ENCODE assay signal across 11 cellular contexts in the genomic region with DNA sequence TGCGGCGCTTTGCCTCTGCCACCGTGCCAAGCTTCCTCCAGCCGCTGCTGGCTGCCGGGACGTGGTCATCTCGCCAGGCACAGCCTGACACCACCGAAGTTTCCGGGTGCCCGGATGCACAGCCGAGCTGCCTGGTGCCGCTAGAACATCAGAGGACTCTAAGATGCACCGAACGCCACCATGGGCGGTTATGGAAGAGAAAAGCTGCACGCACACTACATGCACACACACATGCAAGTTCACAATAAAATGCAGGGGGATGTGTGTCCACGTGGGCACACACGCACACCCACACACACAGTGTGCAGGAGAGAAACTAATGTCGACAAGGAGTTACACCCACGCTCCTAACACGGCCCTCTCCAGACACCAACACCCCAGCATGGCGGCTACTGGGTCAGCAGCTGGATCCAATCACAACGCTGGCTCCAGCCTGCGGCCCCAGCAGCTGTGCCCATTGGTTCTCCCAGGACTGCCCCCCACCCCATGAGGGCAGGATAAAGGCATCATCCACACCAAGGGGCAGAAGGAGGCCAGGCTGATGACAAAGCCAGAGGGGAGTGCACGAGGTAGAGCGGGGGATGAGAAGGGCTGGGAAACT.
A peak's percentile ranks its signal among the peaks of the same experiment; 100 is the strongest.
DNase-seq lines count a peak whose midpoint lies in the region; ATAC-seq, FAIRE-seq and TF ChIP-seq lines count a peak whose summit lies in the region.
"Had no signal": no experiment of that assay in that cellular context is flagged by ENCODE, and none has a peak within 500 bp of the region (broad histone marks: within the 10 kb centered on the region; RNA-seq: fewer than 3 reads in every experiment).

No MANE protein-coding gene starts in this region.

- H3K9me3 ChIP-seq in H1 (ENCODE audit: insufficient read depth in 2 of 2, low read depth in 1 of 2, low read length in 1 of 2) (no peaks in the 10 kb centered on the region), vagina (no peaks in the 10 kb centered on the region)

- H2BK15ac ChIP-seq in H1 (ENCODE audit: low read length), result no peak overlapping the region; the same call in 1 of the 2 replicates

- ATAC-seq in activated T-cell treated with anti-CD3 and anti-CD28 coated beads, Interleukin-2, amount 50 U/mL, for 72 hours (replicated peaks in 1 of 2), result peak; percentile 36 to 44

- H3K23ac ChIP-seq in H1 (ENCODE audit: insufficient read length), result no peak overlapping the region

- H3K4ac ChIP-seq in H1 (replicated peaks; ENCODE audit: insufficient read length, low read depth, low read length), result no peak overlapping the region

- H3K9me3 Mint-ChIP-seq in activated T-cell treated with anti-CD3 and anti-CD28 coated beads, Interleukin-2, amount 50 U/mL, for 72 hours, result no peaks in the 10 kb centered on the region
- no peaks in the 10 kb centered on the region for H3K9me3 Mint-ChIP-seq in stimulated activated naive CD8-positive, alpha-beta T cell treated with anti-CD3 and anti-CD28 coated beads, Interleukin-15, Interleukin-2, amounts not matched to agents 100 ng/mL and 50 ng/mL, for 24 hours
- no peaks in the 10 kb centered on the region for H3K9me3 Mint-ChIP-seq in CD14-positive monocyte

- no peak overlapping the region for H3K4me2 ChIP-seq in H1 (ENCODE audit: insufficient read depth in 1 of 2, low read depth in 2 of 2, low read length in 2 of 2)

- H3K4me1 Mint-ChIP-seq in activated T-cell treated with anti-CD3 and anti-CD28 coated beads, Interleukin-2, amount 50 U/mL, for 72 hours (ENCODE audit: low read depth), result peaks cover 95% of the 10 kb centered on the region
- peaks cover 97% of the 10 kb centered on the region for H3K4me1 Mint-ChIP-seq in stimulated activated naive CD8-positive, alpha-beta T cell treated with anti-CD3 and anti-CD28 coated beads, Interleukin-15, Interleukin-2, amounts not matched to agents 100 ng/mL and 50 ng/mL, for 24 hours (ENCODE audit: low read depth)
- H3K4me1 Mint-ChIP-seq in CD14-positive monocyte, result peaks cover 9% of the 10 kb centered on the region

- intact Hi-C loops in CD14-positive monocyte (cut with micrococcal nuclease), result no loop called here
- intact Hi-C loops in vagina (cut with DNase I), result no loop called here

- H3K36me3 Mint-ChIP-seq in activated T-cell treated with anti-CD3 and anti-CD28 coated beads, Interleukin-2, amount 50 U/mL, for 72 hours (ENCODE audit: insufficient read depth in 2 of 2), result peaks cover 4 to 6% of the 10 kb centered on the region in 2 donors
- H3K36me3 Mint-ChIP-seq in stimulated activated naive CD8-positive, alpha-beta T cell treated with anti-CD3 and anti-CD28 coated beads, Interleukin-15, Interleukin-2, amounts not matched to agents 100 ng/mL and 50 ng/mL, for 24 hours (ENCODE audit: low read depth), result peaks cover 14% of the 10 kb centered on the region
- H3K36me3 Mint-ChIP-seq in CD14-positive monocyte, result no peaks in the 10 kb centered on the region

- no peak overlapping the region for H2AFZ ChIP-seq in H1 (ENCODE audit: low read length)

- H3K56ac ChIP-seq in H1 (replicated peaks; ENCODE audit: insufficient read length, low read depth, low read length), result no peak overlapping the region

- DNase-seq in NCI-H1436 (lab: John Stamatoyannopoulos, UW), result peak; percentile 32
- no peak for DNase-seq in NCI-H1436 treated with DMSO at 0.1 percent for 48 hours (lab: John Stamatoyannopoulos, UW)
- DNase-seq in activated T-cell treated with anti-CD3 and anti-CD28 coated beads, Interleukin-2, amount 50 U/mL, for 72 hours, result peak; percentile 67
- no peak for DNase-seq in H1 (ENCODE audit: low read depth in 1 of 2, low spot score in 2 of 2)
- DNase-seq in CD14-positive monocyte (ENCODE audit: low spot score), result no peak
- no peak for DNase-seq in vagina (ENCODE audit: extremely low spot score in 2 of 2)
- DNase-seq in NCI-H510A (lab: John Stamatoyannopoulos, UW), result no peak
- DNase-seq: DMS79, NCI-H1105 had no signal

- H3K14ac ChIP-seq in H1 (ENCODE audit: insufficient read length), result no peak overlapping the region

- H3K9ac ChIP-seq in H1 (replicated peaks in 1 of 4; ENCODE audit: extremely low read depth in 1 of 4, low read depth in 3 of 4, low read length in 3 of 4), result no peak overlapping the region

- H3K36me3 ChIP-seq in H1 (ENCODE audit: control insufficient read depth in 2 of 4, insufficient read depth in 4 of 4, low read length in 3 of 4) (no peaks in the 10 kb centered on the region), vagina (no peaks in the 10 kb centered on the region)

- TF ChIP-seq EP300 in H1 (IDR thresholded peaks at IDR 0.05; ENCODE audit: borderline replicate concordance in 1 of 2, low read depth in 2 of 2, low read length in 2 of 2), result no peak

- H4K8ac ChIP-seq in H1 (ENCODE audit: extremely low read depth, insufficient read depth, low read length), result no peak overlapping the region; the same call in 1 of the 2 replicates

- H2AK5ac ChIP-seq in H1 (ENCODE audit: low read depth, low read length), result peak overlapping the region; percentile 88; the same call in 1 of the 2 replicates

- H3K4me1 ChIP-seq in H1 (replicated peaks in 1 of 4; ENCODE audit: control insufficient read depth in 3 of 4, insufficient read depth in 4 of 4, low read length in 3 of 4) (peaks cover 5 to 21% (median 13%) of the 10 kb centered on the region in 4 experiments), vagina (peaks cover 12% of the 10 kb centered on the region)

- TF ChIP-seq CTCF in H1 (IDR thresholded peaks at IDR 0.05; ENCODE audit: control extremely low read depth in 1 of 3, insufficient read depth in 1 of 3, low read depth in 1 of 3, low read length in 3 of 3) (no peak), CD14-positive monocyte (IDR thresholded peaks at IDR 0.05) (no peak), vagina (IDR thresholded peaks at IDR 0.05) (no peak)

- FAIRE-seq in H1 (lab: Jason Lieb, UNC), result no peak

- peak overlapping the region; percentile 90; the same call in 1 of the 2 replicates for H2BK12ac ChIP-seq in H1 (ENCODE audit: low read depth, low read length)

- H3K27ac ChIP-seq in H1 (ENCODE audit: low read depth, low read length) (no peak overlapping the region), vagina (no peak overlapping the region)
- H3K27ac ChIP-seq: 22Rv1 had no signal

- TF ChIP-seq RAD21 in H1 (IDR thresholded peaks at IDR 0.05 in 1 of 2, conservative IDR thresholded peaks at IDR 0.05 in 1 of 2; ENCODE audit: low read depth in 2 of 2, low read length in 2 of 2), result no peak

- no peak overlapping the region for H2BK120ac ChIP-seq in H1 (replicated peaks; ENCODE audit: low read depth, low read length)

- H3K79me1 ChIP-seq in H1 (ENCODE audit: low read depth, low read length), result peaks cover 1% of the 10 kb centered on the region

- H3K27ac Mint-ChIP-seq in activated T-cell treated with anti-CD3 and anti-CD28 coated beads, Interleukin-2, amount 50 U/mL, for 72 hours, result peak overlapping the region; percentile 98
- H3K27ac Mint-ChIP-seq in stimulated activated naive CD8-positive, alpha-beta T cell treated with anti-CD3 and anti-CD28 coated beads, Interleukin-15, Interleukin-2, amounts not matched to agents 100 ng/mL and 50 ng/mL, for 24 hours, result peak overlapping the region; percentile 96
- no peak overlapping the region for H3K27ac Mint-ChIP-seq in CD14-positive monocyte

- no peak overlapping the region for H2BK20ac ChIP-seq in H1 (ENCODE audit: low read length)

- H3K4me3 Mint-ChIP-seq in activated T-cell treated with anti-CD3 and anti-CD28 coated beads, Interleukin-2, amount 50 U/mL, for 72 hours, result peak overlapping the region; percentile 96 to 98
- peak overlapping the region; percentile 80 for H3K4me3 Mint-ChIP-seq in stimulated activated naive CD8-positive, alpha-beta T cell treated with anti-CD3 and anti-CD28 coated beads, Interleukin-15, Interleukin-2, amounts not matched to agents 100 ng/mL and 50 ng/mL, for 24 hours
- H3K4me3 Mint-ChIP-seq in CD14-positive monocyte, result no peak overlapping the region

- H4K91ac ChIP-seq in H1 (replicated peaks; ENCODE audit: insufficient read length, low read length), result no peak overlapping the region

- CTCF ChIA-PET in H1 (lab: Charles Lee; ENCODE audit: partially characterized antibody), result interaction anchor here (0.9 to 4.3 kb wide), 24 partner anchors 10 to 584 kb away, joined by 3 to 34 read pairs (median 5); no protein-coding TSS in a partner anchor

- no peak overlapping the region for H3K18ac ChIP-seq in H1 (ENCODE audit: extremely low read depth, low read length)

- no peaks in the 10 kb centered on the region for H3K23me2 ChIP-seq in H1 (ENCODE audit: low read depth, low read length)

- peak overlapping the region; percentile 35; the same call in 1 of the 2 replicates for H2BK5ac ChIP-seq in H1 (ENCODE audit: low read depth, low read length)

- H3K27me3 ChIP-seq in H1 (replicated peaks in 1 of 4; ENCODE audit: control insufficient read depth in 3 of 4, extremely low read depth in 1 of 4, insufficient read depth in 3 of 4, low read length in 3 of 4), result no peaks in the 10 kb centered on the region
- no peaks in the 10 kb centered on the region for H3K27me3 ChIP-seq in vagina

- whole genome bisulfite sequencing in H1 (ENCODE audit: extremely low coverage in 1 of 2, insufficient coverage in 1 of 2, insufficient read length in 1 of 2, insufficient replicate concordance in 2 of 2, low coverage in 1 of 2, low lambda C conversion rate in 2 of 2, missing lambda C conversion rate in 1 of 2), 2 experiments, result 88% methylated on average over 26 of the region's 26 CpGs; no CpG with 5 or more reads in 1 of the 2 experiments

- TF ChIP-seq POLR2A in H1 (IDR thresholded peaks at IDR 0.05; ENCODE audit: control extremely low read depth in 1 of 2, low read depth in 2 of 2, low read length in 2 of 2) (no peak), vagina (IDR thresholded peaks at IDR 0.05) (no peak)

- H4K5ac ChIP-seq in H1 (ENCODE audit: insufficient read length, low read depth, low read length), result no peak overlapping the region

- no peaks in the 10 kb centered on the region for H3K27me3 Mint-ChIP-seq in activated T-cell treated with anti-CD3 and anti-CD28 coated beads, Interleukin-2, amount 50 U/mL, for 72 hours (ENCODE audit: low read depth)
- H3K27me3 Mint-ChIP-seq in stimulated activated naive CD8-positive, alpha-beta T cell treated with anti-CD3 and anti-CD28 coated beads, Interleukin-15, Interleukin-2, amounts not matched to agents 100 ng/mL and 50 ng/mL, for 24 hours, result no peaks in the 10 kb centered on the region
- H3K27me3 Mint-ChIP-seq in CD14-positive monocyte (ENCODE audit: low read depth in 3 of 3), result peaks cover 11 to 14% (median 14%) of the 10 kb centered on the region in 3 donors

- no peak overlapping the region for H3K4me3 ChIP-seq in H1 (ENCODE audit: extremely low read depth in 1 of 4, insufficient read depth in 2 of 4, low read depth in 3 of 4, low read length in 4 of 4)
- H3K4me3 ChIP-seq in vagina, result no peak overlapping the region

- H4K20me1 ChIP-seq in H1 (replicated peaks in 1 of 2; ENCODE audit: control insufficient read depth in 1 of 2, insufficient read depth in 2 of 2, low read length in 2 of 2), result no peaks in the 10 kb centered on the region

- POLR2A ChIA-PET in H1 (lab: Charles Lee; ENCODE audit: partially characterized antibody), result interaction anchor here (1.4 to 2.6 kb wide), 2 partner anchors 77 to 83 kb away, joined by 3 to 6 read pairs; partner anchors contain the start of gene BCL11B

- peaks cover 0 to 22% of the 10 kb centered on the region in 2 experiments; a peak in 2 of 4 replicates for H3K79me2 ChIP-seq in H1 (ENCODE audit: control insufficient read depth in 1 of 2, insufficient read depth in 2 of 2, low read length in 2 of 2)

Comparison
In these comparisons a context has a peak if more than half of its experiments do, and no peak if none do; other contexts are left out.
1. DNase-seq: peak in NCI-H1436 (single experiment) and activated T-cell treated with anti-CD3 and anti-CD28 coated beads, Interleukin-2, amount 50 U/mL, for 72 hours (2 of 2); none in NCI-H1436 treated with DMSO at 0.1 percent for 48 hours (single experiment), H1 (0 of 2), CD14-positive monocyte (single experiment), vagina (0 of 2) and NCI-H510A (single experiment).
2. H3K27ac Mint-ChIP-seq: peak in activated T-cell treated with anti-CD3 and anti-CD28 coated beads, Interleukin-2, amount 50 U/mL, for 72 hours (single experiment) and stimulated activated naive CD8-positive, alpha-beta T cell treated with anti-CD3 and anti-CD28 coated beads, Interleukin-15, Interleukin-2, amounts not matched to agents 100 ng/mL and 50 ng/mL, for 24 hours (single experiment); none in CD14-positive monocyte (0 of 7).
3. H3K4me3 Mint-ChIP-seq: peak in activated T-cell treated with anti-CD3 and anti-CD28 coated beads, Interleukin-2, amount 50 U/mL, for 72 hours (2 of 2) and stimulated activated naive CD8-positive, alpha-beta T cell treated with anti-CD3 and anti-CD28 coated beads, Interleukin-15, Interleukin-2, amounts not matched to agents 100 ng/mL and 50 ng/mL, for 24 hours (single experiment); none in CD14-positive monocyte (0 of 2).